In the genomic region with DNA sequence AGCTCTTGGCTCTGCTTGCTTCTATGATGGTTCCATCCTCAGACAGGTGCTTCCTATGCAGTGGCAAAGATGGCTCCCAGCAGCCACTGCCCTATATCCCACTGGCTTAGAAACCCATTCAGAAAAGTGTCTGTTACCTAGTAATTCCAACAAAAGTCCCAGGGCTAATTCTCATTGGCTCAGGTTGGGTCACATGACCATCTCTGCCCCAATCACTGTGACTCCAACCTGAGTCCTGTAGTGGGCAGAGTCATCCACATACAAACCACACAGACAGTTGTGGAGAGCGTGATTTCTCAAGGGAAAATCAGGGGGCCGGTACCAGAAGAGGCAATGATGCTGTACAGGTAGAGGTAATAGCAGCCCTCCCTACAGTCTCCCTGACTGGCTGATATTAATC, we compare ENCODE assay signal across 23 cellular contexts.
"Had no signal": no experiment of that assay in that cellular context is flagged by ENCODE, and none has a peak within 500 bp of the region (broad histone marks: within the 10 kb centered on the region; RNA-seq: fewer than 3 reads in every experiment).

No MANE protein-coding gene starts in this region.

- ATAC-seq: activated CD8-positive, alpha-beta T cell treated with anti-CD3 and anti-CD28 coated beads, Interleukin-2, amount 10 ng/mL, durations not matched to agents 7 days and 5 days; body of pancreas had no signal

- H3K27me3 ChIP-seq: ascending aorta, body of pancreas had no signal

- H3K36me3 ChIP-seq: MG63 had no signal

- H3K9me3 ChIP-seq: ascending aorta, body of pancreas, MG63 had no signal

- DNase-seq: activated CD4-positive, alpha-beta T cell treated with anti-CD3 and anti-CD28 coated beads for 48 hours; activated CD4-positive, alpha-beta T cell treated with anti-CD3 and anti-CD28 coated beads, Interleukin-2, amount 50 U/mL, for 4 hours; activated CD4-positive, CD25-positive, alpha-beta regulatory T cell treated with anti-CD3 and anti-CD28 coated beads, Interleukin-2, amount 50 U/mL, for 72 hours; activated CD8-positive, alpha-beta memory T cell treated with anti-CD3 and anti-CD28 coated beads, Interleukin-2, amount 50 U/mL, for 48 hours; activated CD8-positive, alpha-beta T cell treated with anti-CD3 and anti-CD28 coated beads, Interleukin-2, amount 10 ng/mL, durations not matched to agents 7 days and 5 days; activated naive CD4-positive, alpha-beta T cell treated with anti-CD3 and anti-CD28 coated beads, Interleukin-2, amount 50 U/mL, for 16 hours; activated T-cell treated with anti-CD3 and anti-CD28 coated beads, Interleukin-2, amount 50 U/mL, for 1 hour; amniotic stem cell; body of pancreas; central memory CD4-positive, alpha-beta T cell; MG63; MV-4-11; NCI-H1105; NCI-H146; NCI-H187 treated with DMSO at 0.1 percent for 48 hours; NCI-H2081 treated with DMSO at 0.1 percent for 48 hours; NCI-H446; NCI-H526; NCI-H82; SIG-M5; T-helper 1 cell had no signal

- H3K4me1 ChIP-seq: ascending aorta, body of pancreas had no signal

- H3K27ac ChIP-seq: ascending aorta, body of pancreas, SK-N-MC had no signal

- H3K4me3 ChIP-seq: ascending aorta, body of pancreas, MG63, SK-N-MC had no signal
